ENCODE assay signal across 1 cellular context in genomic region chr1:114715952-114716303, GRCh38.
TF ChIP-seq lines count a peak whose summit lies in the region.

No MANE protein-coding gene starts in this region.

TF ChIP-seq in SK-N-SH, 30 proteins besides CTCF, POLR2A, EP300 and RAD21 (continued from another document):
- TF ChIP-seq ZBTB33 (IDR thresholded peaks at IDR 0.05; ENCODE audit: borderline replicate concordance, low read depth) (no peak), MAX (IDR thresholded peaks at IDR 0.05; ENCODE audit: low read depth) (no peak), USF1 (IDR thresholded peaks at IDR 0.05; ENCODE audit: borderline replicate concordance, low read depth) (no peak), FOSL2 (IDR thresholded peaks at IDR 0.05; ENCODE audit: borderline replicate concordance, low read depth) (no peak)
